In genomic region chr4:73707918-73708577, GRCh38 we compare ENCODE assay signal across 7 cellular contexts. TPM values are rescaled to one million over a fixed set of nuclear protein-coding genes. Genes with fewer than 3 reads are reported as not detected.
DNase-seq lines count a peak whose midpoint lies in the region; ATAC-seq and TF ChIP-seq lines count a peak whose summit lies in the region.

No MANE protein-coding gene starts in this region.

- H3K27me3 ChIP-seq in HCT116 (ENCODE audit: insufficient read depth, low read length) (no peaks in the 10 kb centered on the region), RWPE2 (ENCODE audit: insufficient read depth, poor library complexity, severe bottlenecking) (no peaks in the 10 kb centered on the region), thyroid gland (no peaks in the 10 kb centered on the region)

- TF ChIP-seq RAD21 in HCT116 (IDR thresholded peaks at IDR 0.05; ENCODE audit: low read depth) = no peak

- H2AFZ ChIP-seq in HCT116 (ENCODE audit: low read depth, low read length, poor library complexity, severe bottlenecking) = peak overlapping the region; percentile 84

- TF ChIP-seq CTCF in HCT116 (IDR thresholded peaks at IDR 0.05 in 2 of 3, conservative IDR thresholded peaks at IDR 0.05 in 1 of 3; ENCODE audit: borderline replicate concordance in 1 of 3, insufficient read depth in 1 of 3, low read depth in 2 of 3, low read length in 2 of 3) (no peak), RWPE2 (IDR thresholded peaks at IDR 0.05; ENCODE audit: poor library complexity, severe bottlenecking) (no peak), foreskin fibroblast (IDR thresholded peaks at IDR 0.05; ENCODE audit: low read depth, low read length) (no peak), thyroid gland (IDR thresholded peaks at IDR 0.05) (no peak)

- H3K9ac ChIP-seq in HCT116 (ENCODE audit: low read length) = no peak overlapping the region

- H3K9me3 ChIP-seq in HCT116 (ENCODE audit: control insufficient read depth in 1 of 2, insufficient read depth in 1 of 2, low read depth in 1 of 2, low read length in 2 of 2) (no peaks in the 10 kb centered on the region), RWPE2 (ENCODE audit: severe bottlenecking) (no peaks in the 10 kb centered on the region), thyroid gland (no peaks in the 10 kb centered on the region)

- peak overlapping the region; percentile 51 for H3K4me2 ChIP-seq in HCT116 (ENCODE audit: low read length)

- DNase-seq in HCT116 (ENCODE audit: low read depth, low spot score) = peak; percentile 42
- DNase-seq in RWPE2 (ENCODE audit: low spot score) = peak; percentile 90
- peak; percentile 89 to 93 for DNase-seq in foreskin fibroblast
- peak; percentile 73 to 80 for DNase-seq in thyroid gland
- DNase-seq in NCI-H524 treated with DMSO at 0.1 percent for 48 hours (lab: John Stamatoyannopoulos, UW) = no peak
- DNase-seq in stimulated activated CD4-positive, alpha-beta T cell treated with anti-CD3 and anti-CD28 coated beads, Interleukin-4, amount 100 ng/mL, for 24 hours = no peak

- no peaks in the 10 kb centered on the region for H3K9me2 ChIP-seq in HCT116 (ENCODE audit: insufficient read depth)

- no peaks in the 10 kb centered on the region for H3K79me2 ChIP-seq in HCT116 (ENCODE audit: insufficient read depth, low read length)

- ATAC-seq in HCT116 (peak; percentile 79), RWPE2 (ENCODE audit: low read depth) (peak; percentile 69), HG02678 (IDR thresholded peaks at IDR 0.05; ENCODE audit: unreplicated experiment) (no peak)

- WGBS in thyroid gland, 2 donors = 28 to 29% methylated on average over 7 of the region's 7 CpGs

- H4K20me1 ChIP-seq in HCT116 (ENCODE audit: insufficient read depth) = no peaks in the 10 kb centered on the region

- TF ChIP-seq POLR2A in HCT116 (IDR thresholded peaks at IDR 0.05; ENCODE audit: borderline replicate concordance, extremely low read depth, insufficient read depth, insufficient read length) = no peak
- TF ChIP-seq POLR2A in thyroid gland (IDR thresholded peaks at IDR 0.05) = no peak

- H3K27ac ChIP-seq in HCT116 (ENCODE audit: low read depth, low read length) (no peak overlapping the region), RWPE2 (ENCODE audit: poor library complexity, severe bottlenecking) (peak overlapping the region; percentile 98), thyroid gland (peak overlapping the region; percentile 7 to 67 (median 64))

- intact Hi-C loops in HCT116 (cut with micrococcal nuclease) = no loop called here
- intact Hi-C loops in thyroid gland (cut with DNase I) = no loop called here

- H3K4me1 ChIP-seq in HCT116 (ENCODE audit: control insufficient read depth in 1 of 2, insufficient read depth in 2 of 2, low read length in 2 of 2) (peaks cover 14 to 38% of the 10 kb centered on the region in 2 experiments), RWPE2 (ENCODE audit: insufficient read depth, poor library complexity, severe bottlenecking) (peaks cover 56% of the 10 kb centered on the region), thyroid gland (peaks cover 37 to 41% of the 10 kb centered on the region in 2 donors)

- CTCF ChIA-PET in HCT116 (lab: Charles Lee) = no interaction called here

- RAD21 ChIA-PET in HCT116 (lab: Charles Lee; ENCODE audit: low non-redundant PET in 1 of 2, low total read pairs in 2 of 2, uncharacterized antibody in 2 of 2, unreplicated experiment in 2 of 2) = no interaction called here

- H3K36me3 ChIP-seq in HCT116 (ENCODE audit: control insufficient read depth in 1 of 2, insufficient read depth in 2 of 2, low read length in 2 of 2) (no peaks in the 10 kb centered on the region), RWPE2 (ENCODE audit: low read depth) (no peaks in the 10 kb centered on the region), thyroid gland (no peaks in the 10 kb centered on the region)

- BruUV-seq in HCT116 (replicated peaks; lab: Mats Ljungman, UMichigan) = no TSS peak

- H3K4me3 ChIP-seq in HCT116 (replicated peaks in 1 of 2; ENCODE audit: low read depth in 1 of 2, low read length in 2 of 2) (no peak overlapping the region), RWPE2 (ENCODE audit: severe bottlenecking) (no peak overlapping the region), foreskin fibroblast (ENCODE audit: low read depth in 1 of 2, low read length in 2 of 2) (no peak overlapping the region), thyroid gland (replicated peaks in 1 of 3) (no peak overlapping the region)

- POLR2A ChIA-PET in HCT116 (lab: Charles Lee) = interaction anchor here (0.8 kb wide), 1 partner anchor 156 kb away, joined by 3 read pairs; no protein-coding TSS in a partner anchor

TF ChIP-seq in HCT116, 20 proteins besides CTCF, POLR2A, EP300 and RAD21:
- TF ChIP-seq SIN3A (IDR thresholded peaks at IDR 0.05; ENCODE audit: low read depth) (peak; percentile 58; the same call in 1 of the 2 replicates), FOSL1 (IDR thresholded peaks at IDR 0.05; ENCODE audit: low read depth) (peak; percentile 80), CBX3 (IDR thresholded peaks at IDR 0.05; ENCODE audit: low read depth) (peak; percentile 72; the same call in 1 of the 2 replicates), CEBPB (IDR thresholded peaks at IDR 0.05; ENCODE audit: low read depth) (peak; percentile 67), JUND (IDR thresholded peaks at IDR 0.05) (peak; percentile 82), SP1 (IDR thresholded peaks at IDR 0.05; ENCODE audit: low read depth) (peak; percentile 83), ZFX (IDR thresholded peaks at IDR 0.05) (no peak), EZH2 (IDR thresholded peaks at IDR 0.05) (no peak)
- TF ChIP-seq, protein P1, sequence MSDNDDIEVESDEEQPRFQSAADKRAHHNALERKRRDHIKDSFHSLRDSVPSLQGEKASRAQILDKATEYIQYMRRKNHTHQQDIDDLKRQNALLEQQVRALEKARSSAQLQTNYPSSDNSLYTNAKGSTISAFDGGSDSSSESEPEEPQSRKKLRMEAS (IDR thresholded peaks at IDR 0.05) = peak; percentile 50; the same call in 1 of the 2 replicates

RNA-seq across cellular contexts. Expression of gene CXCL8, which starts 32.3 kb away (rescaled TPM):
- total RNA-seq in HCT116 (2021; ENCODE audit: unreplicated experiment) (1.8 TPM), thyroid gland (1 to 10 TPM; 1.4 to 3.8 (median 2.7) TPM)
- polyA plus RNA-seq in HCT116 (2012) = 2.3 and 2.5 TPM in 2 replicates

Comparison
In these comparisons a context has a peak if more than half of its experiments do, and no peak if none do; other contexts are left out.
1. DNase-seq: peak in HCT116 (single experiment), RWPE2 (single experiment), foreskin fibroblast (2 of 2) and thyroid gland (2 of 2); none in NCI-H524 treated with DMSO at 0.1 percent for 48 hours (single experiment) and stimulated activated CD4-positive, alpha-beta T cell treated with anti-CD3 and anti-CD28 coated beads, Interleukin-4, amount 100 ng/mL, for 24 hours (single experiment).